In genomic region chr7:80428161-80429054, GRCh38 we compare ENCODE assay signal across 7 cellular contexts.
A peak's percentile ranks its signal among the peaks of the same experiment; 100 is the strongest.
DNase-seq lines count a peak whose midpoint lies in the region; ATAC-seq and TF ChIP-seq lines count a peak whose summit lies in the region.

No MANE protein-coding gene starts in this region.

- no peaks in the 10 kb centered on the region for H3K27me3 Mint-ChIP-seq in osteocyte (ENCODE audit: unreplicated experiment)

- H3K4me1 Mint-ChIP-seq in osteocyte (ENCODE audit: unreplicated experiment), result peaks cover 8% of the 10 kb centered on the region

- TF ChIP-seq CTCF in GM12865 (IDR thresholded peaks at IDR 0.05; ENCODE audit: insufficient read depth, low read depth, low read length, missing control alignments), result peak; percentile 30
- peak; percentile 79 for TF ChIP-seq CTCF in LNCaP clone FGC (IDR thresholded peaks at IDR 0.05; ENCODE audit: control insufficient read depth, extremely low read depth, insufficient read depth)
- TF ChIP-seq CTCF in fibroblast of the aortic adventitia (IDR thresholded peaks at IDR 0.05; ENCODE audit: insufficient read depth, low read length), result peak; percentile 71
- peak; percentile 61 for TF ChIP-seq CTCF in osteocyte (IDR thresholded peaks at IDR 0.05)

- no peak overlapping the region for H3K4me3 ChIP-seq in GM12865 (ENCODE audit: low read depth, low read length)
- no peak overlapping the region for H3K4me3 ChIP-seq in LNCaP clone FGC (ENCODE audit: low read depth, low read length)
- no peak overlapping the region for H3K4me3 ChIP-seq in fibroblast of the aortic adventitia (ENCODE audit: low read depth, low read length)

- H3K9me3 Mint-ChIP-seq in osteocyte (ENCODE audit: unreplicated experiment), result peaks cover 4% of the 10 kb centered on the region

- peak; percentile 5 for DNase-seq in GM12865 (ENCODE audit: low read depth)
- peak; percentile 71 for DNase-seq in LNCaP clone FGC (ENCODE audit: low read depth)
- peak; percentile 30 for DNase-seq in SHP77 treated with DMSO at 0.1 percent for 48 hours (lab: John Stamatoyannopoulos, UW)
- DNase-seq in fibroblast of the aortic adventitia (ENCODE audit: low read depth), result peak; percentile 86
- DNase-seq in osteocyte (ENCODE audit: extremely low spot score, unreplicated experiment), result no peak
- no peak for DNase-seq in T-helper 1 cell

- no peak overlapping the region for H3K27ac Mint-ChIP-seq in osteocyte (ENCODE audit: unreplicated experiment)

- H3K4me3 Mint-ChIP-seq in osteocyte (ENCODE audit: unreplicated experiment), result no peak overlapping the region

- ATAC-seq in GM19324 (IDR thresholded peaks at IDR 0.05; ENCODE audit: low FRiP score, unreplicated experiment), result no peak

- H3K36me3 Mint-ChIP-seq in osteocyte (ENCODE audit: unreplicated experiment), result no peaks in the 10 kb centered on the region

Comparison
In these comparisons a context has a peak if more than half of its experiments do, and no peak if none do; other contexts are left out.
1. DNase-seq: peak in GM12865 (single experiment), LNCaP clone FGC (single experiment), SHP77 treated with DMSO at 0.1 percent for 48 hours (single experiment) and fibroblast of the aortic adventitia (single experiment); none in osteocyte (single experiment) and T-helper 1 cell (0 of 5).
2. Peak in every context shown above with its lines, with median percentiles within 50 percentile points of each other: CTCF ChIP-seq.